Comparison of ENCODE assay signal across 8 cellular contexts in the genomic region with DNA sequence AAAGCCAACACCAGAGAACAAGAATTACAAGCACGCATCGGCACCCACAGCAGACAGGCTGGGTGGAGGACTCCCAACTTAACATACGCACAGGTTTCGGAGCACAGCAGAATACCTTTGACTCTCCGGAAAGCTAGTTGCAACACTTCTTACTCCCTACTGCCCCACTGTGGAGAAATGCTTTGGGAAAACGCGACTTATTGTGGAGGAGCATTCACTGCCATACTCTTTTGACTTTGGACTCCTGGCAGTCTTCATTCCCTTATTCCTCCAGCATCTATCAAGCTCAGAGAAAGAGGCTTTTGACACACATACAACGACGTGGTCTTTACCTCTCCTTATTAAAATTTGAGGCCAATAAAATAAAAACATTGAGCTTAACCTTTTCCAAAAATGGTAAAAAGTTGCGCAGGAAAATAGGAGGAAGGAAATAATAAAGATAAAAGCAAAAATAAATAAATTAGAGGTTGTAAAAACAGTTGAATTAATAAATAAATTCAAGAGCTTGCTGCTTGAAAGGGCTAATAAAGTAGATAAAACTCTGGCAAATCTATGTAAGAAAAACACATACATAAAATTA. TPM values are rescaled to one million over a fixed set of nuclear protein-coding genes. Genes with fewer than 3 reads are reported as not detected.
DNase-seq lines count a peak whose midpoint lies in the region; ATAC-seq, FAIRE-seq and TF ChIP-seq lines count a peak whose summit lies in the region.

No MANE protein-coding gene starts in this region.

- BruUV-seq in GM12878 (replicated peaks; lab: Mats Ljungman, UMichigan): no TSS peak

- H3K4me1 ChIP-seq in GM12878 (ENCODE audit: control insufficient read depth, insufficient read depth, low read length): no peaks in the 10 kb centered on the region
- H3K4me1 ChIP-seq in iPS-18a (ENCODE audit: control insufficient read depth, low read depth, low read length): peaks cover 4% of the 10 kb centered on the region

- WGBS in GM12878 (ENCODE audit: insufficient coverage, insufficient replicate concordance, low lambda C conversion rate, missing lambda C conversion rate): 21% methylated on average over 10 of the region's 10 CpGs

- FAIRE-seq in GM12878 (lab: Jason Lieb, UNC): peak; percentile 47

- TF ChIP-seq CTCF in 22Rv1 (IDR thresholded peaks at IDR 0.05): peak; percentile 62
- peak; percentile 29 to 38 (median 32); a peak in 3 of 6 replicates for TF ChIP-seq CTCF in GM12878 (IDR thresholded peaks at IDR 0.05 in 2 of 3, conservative IDR thresholded peaks at IDR 0.05 in 1 of 3; ENCODE audit: control insufficient read depth in 2 of 3, extremely low read depth in 1 of 3, insufficient read depth in 1 of 3, low read depth in 3 of 3, low read length in 3 of 3)

- H3K79me2 ChIP-seq in GM12878 (ENCODE audit: control insufficient read depth, insufficient read depth, low read length): no peaks in the 10 kb centered on the region

- H3K9me3 ChIP-seq in GM12878 (replicated peaks; ENCODE audit: control insufficient read depth, insufficient read depth, low read length) (no peaks in the 10 kb centered on the region), iPS-18a (ENCODE audit: control insufficient read depth, low read depth, low read length) (no peaks in the 10 kb centered on the region)

- RAD21 ChIA-PET in GM12878 (lab: Charles Lee; ENCODE audit: unreplicated experiment): interaction anchor here (1.9 kb wide), 1 partner anchor 235 kb away, joined by 13 read pairs; no protein-coding TSS in a partner anchor

- no peaks in the 10 kb centered on the region for H4K20me1 ChIP-seq in GM12878 (ENCODE audit: control insufficient read depth, insufficient read depth)

- H3K4me2 ChIP-seq in GM12878 (ENCODE audit: control insufficient read depth, insufficient read depth): no peak overlapping the region

- CTCF ChIA-PET in GM12878 (lab: Yijun Ruan, JAX): interaction anchor here (0.8 to 2.5 kb wide), 6 partner anchors 12 to 235 kb away, joined by 3 to 25 read pairs (median 4); no protein-coding TSS in a partner anchor

- in situ Hi-C loops in GM12878 (cut with MboI): no loop called here

- TF ChIP-seq POLR2A in GM12878 (IDR thresholded peaks at IDR 0.05; ENCODE audit: low read depth, low read length): no peak

- H3K9ac ChIP-seq in GM12878 (ENCODE audit: control insufficient read depth, insufficient read depth, low read length) (no peak overlapping the region), iPS-18a (ENCODE audit: low read length) (no peak overlapping the region)

- no peaks in the 10 kb centered on the region for H3K36me3 ChIP-seq in GM12878 (ENCODE audit: control insufficient read depth in 2 of 2, insufficient read depth in 2 of 2, low read length in 1 of 2)
- H3K36me3 ChIP-seq in iPS-18a (ENCODE audit: control insufficient read depth, low read depth, low read length): no peaks in the 10 kb centered on the region

- no peak for TF ChIP-seq RAD21 in GM12878 (IDR thresholded peaks at IDR 0.05; ENCODE audit: insufficient read depth, low read depth, low read length)

- no peaks in the 10 kb centered on the region; a peak in 1 of 4 replicates for H3K27me3 ChIP-seq in GM12878 (replicated peaks in 1 of 2; ENCODE audit: control insufficient read depth in 2 of 2, insufficient read depth in 2 of 2, low read length in 1 of 2)
- H3K27me3 ChIP-seq in iPS-18a (ENCODE audit: control insufficient read depth, insufficient read depth, low read length): no peaks in the 10 kb centered on the region

- H2AFZ ChIP-seq in GM12878 (ENCODE audit: control insufficient read depth, low read depth, low read length): no peak overlapping the region

- H3K27ac ChIP-seq in 22Rv1 (no peak overlapping the region), GM12878 (ENCODE audit: control insufficient read depth, insufficient read depth) (no peak overlapping the region), iPS-18a (ENCODE audit: low read length) (no peak overlapping the region)

- ATAC-seq in GM12878 (peak; percentile 53), HG03565 (IDR thresholded peaks at IDR 0.05; ENCODE audit: unreplicated experiment) (no peak)

- DNase-seq in GM03348 (ENCODE audit: low spot score) (peak; percentile 44), NCI-H510A (lab: John Stamatoyannopoulos, UW) (peak; percentile 16), GM12878 (ENCODE audit: low read depth, low spot score) (no peak)
- DNase-seq in stimulated activated CD4-positive, alpha-beta T cell treated with anti-CD3 and anti-CD28 coated beads, Interleukin-2, amount 100 ng/mL, for 48 hours: peak; percentile 17 to 19
- no peak for DNase-seq in central memory CD4-positive, alpha-beta T cell

- SMC1A ChIA-PET in GM12878 (lab: Charles Lee; ENCODE audit: uncharacterized antibody, unreplicated experiment): interaction anchor here (1.4 to 2.0 kb wide), 2 partner anchors 233 to 234 kb away, joined by 6 to 11 read pairs; no protein-coding TSS in a partner anchor

- no peak for TF ChIP-seq EP300 in GM12878 (IDR thresholded peaks at IDR 0.05; ENCODE audit: borderline replicate concordance in 1 of 2, control insufficient read depth in 1 of 2, low read depth in 2 of 2, low read length in 2 of 2)

- H3K4me3 ChIP-seq in GM12878 (no peak overlapping the region), iPS-18a (ENCODE audit: low read length) (peak overlapping the region; percentile 44)

- intact Hi-C loops in GM12878 (cut with micrococcal nuclease; ENCODE audit: unreplicated experiment): loop anchor here (1.0 kb wide), 1 partner anchor 235 kb away; no protein-coding TSS in a partner anchor

- POLR2A ChIA-PET in GM12878 (lab: Charles Lee): interaction anchor here (0.6 kb wide), 1 partner anchor 370 kb away, joined by 3 read pairs; no protein-coding TSS in a partner anchor

TF ChIP-seq in GM12878, 131 proteins besides CTCF, POLR2A, EP300 and RAD21:
- TF ChIP-seq, protein P1, sequence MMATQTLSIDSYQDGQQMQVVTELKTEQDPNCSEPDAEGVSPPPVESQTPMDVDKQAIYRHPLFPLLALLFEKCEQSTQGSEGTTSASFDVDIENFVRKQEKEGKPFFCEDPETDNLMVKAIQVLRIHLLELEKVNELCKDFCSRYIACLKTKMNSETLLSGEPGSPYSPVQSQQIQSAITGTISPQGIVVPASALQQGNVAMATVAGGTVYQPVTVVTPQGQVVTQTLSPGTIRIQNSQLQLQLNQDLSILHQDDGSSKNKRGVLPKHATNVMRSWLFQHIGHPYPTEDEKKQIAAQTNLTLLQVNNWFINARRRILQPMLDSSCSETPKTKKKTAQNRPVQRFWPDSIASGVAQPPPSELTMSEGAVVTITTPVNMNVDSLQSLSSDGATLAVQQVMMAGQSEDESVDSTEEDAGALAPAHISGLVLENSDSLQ (IDR thresholded peaks at IDR 0.05): no peak
- TF ChIP-seq, protein P2, sequence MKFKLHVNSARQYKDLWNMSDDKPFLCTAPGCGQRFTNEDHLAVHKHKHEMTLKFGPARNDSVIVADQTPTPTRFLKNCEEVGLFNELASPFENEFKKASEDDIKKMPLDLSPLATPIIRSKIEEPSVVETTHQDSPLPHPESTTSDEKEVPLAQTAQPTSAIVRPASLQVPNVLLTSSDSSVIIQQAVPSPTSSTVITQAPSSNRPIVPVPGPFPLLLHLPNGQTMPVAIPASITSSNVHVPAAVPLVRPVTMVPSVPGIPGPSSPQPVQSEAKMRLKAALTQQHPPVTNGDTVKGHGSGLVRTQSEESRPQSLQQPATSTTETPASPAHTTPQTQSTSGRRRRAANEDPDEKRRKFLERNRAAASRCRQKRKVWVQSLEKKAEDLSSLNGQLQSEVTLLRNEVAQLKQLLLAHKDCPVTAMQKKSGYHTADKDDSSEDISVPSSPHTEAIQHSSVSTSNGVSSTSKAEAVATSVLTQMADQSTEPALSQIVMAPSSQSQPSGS (IDR thresholded peaks at IDR 0.05; ENCODE audit: low read length): no peak
- TF ChIP-seq SMC3 (IDR thresholded peaks at IDR 0.05; ENCODE audit: borderline replicate concordance, low read length) (peak; percentile 23; the same call in 1 of the 2 replicates), SRF (IDR thresholded peaks at IDR 0.05; ENCODE audit: low read depth in 2 of 2, low read length in 2 of 2) (no peak)
- TF ChIP-seq, protein P3, sequence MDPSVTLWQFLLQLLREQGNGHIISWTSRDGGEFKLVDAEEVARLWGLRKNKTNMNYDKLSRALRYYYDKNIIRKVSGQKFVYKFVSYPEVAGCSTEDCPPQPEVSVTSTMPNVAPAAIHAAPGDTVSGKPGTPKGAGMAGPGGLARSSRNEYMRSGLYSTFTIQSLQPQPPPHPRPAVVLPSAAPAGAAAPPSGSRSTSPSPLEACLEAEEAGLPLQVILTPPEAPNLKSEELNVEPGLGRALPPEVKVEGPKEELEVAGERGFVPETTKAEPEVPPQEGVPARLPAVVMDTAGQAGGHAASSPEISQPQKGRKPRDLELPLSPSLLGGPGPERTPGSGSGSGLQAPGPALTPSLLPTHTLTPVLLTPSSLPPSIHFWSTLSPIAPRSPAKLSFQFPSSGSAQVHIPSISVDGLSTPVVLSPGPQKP (IDR thresholded peaks at IDR 0.05; ENCODE audit: low read depth, low read length): no peak
TF ChIP-seq in GM12878: peak in this region for 1.

RNA-seq across cellular contexts. Expression of a gene that starts 41.4 kb away (rescaled TPM):
- total RNA-seq in GM12878 (2013; cell fraction: nucleolus; rRNA removed): not detected in 2 replicates
- total RNA-seq in GM12878 (2014; rRNA removed): not detected in 2 replicates
- total RNA-seq in GM12878 (2014; rRNA removed; fragmentation: Illumina TruSeq; extraction: Trizol): not detected in 2 replicates
- 0.58 and 0.82 TPM in 2 replicates for total RNA-seq in GM12878 (2021)
- polyA plus RNA-seq in GM12878 (2011; ENCODE audit: low read depth): not detected
- not detected in 2 replicates for polyA plus RNA-seq in GM12878 (2011; rRNA removed)
- polyA plus RNA-seq in GM12878 (2011; cell fraction: cytosol; rRNA removed): 0.03 and 0.04 TPM in 2 replicates
- not detected in 2 replicates for polyA plus RNA-seq in GM12878 (2011; cell fraction: nucleus; rRNA removed)
- polyA plus RNA-seq in GM12878 (2012): not detected in 2 replicates
- not detected in 2 replicates for polyA plus RNA-seq in GM12878 (2014; fragmentation: Illumina TruSeq; extraction: Trizol)
- not detected for polyA plus RNA-seq in GM12878 (2014; fragmentation: Nextera tagmentation; extraction: Ambion mirVana)
- polyA plus RNA-seq in GM12878 (2014; rRNA removed): not detected in 2 replicates
- polyA plus RNA-seq in GM12878 (2016; fragmentation: Nextera tagmentation; extraction: Ambion mirVana): under 1 TPM in 1 of 2 experiments, not detected in 1; 0.09 TPM
- polyA minus RNA-seq in GM12878 (2011; rRNA and poly(A)+ RNA removed): not detected in 2 replicates
- not detected in 2 replicates for polyA minus RNA-seq in GM12878 (2011; cell fraction: cytosol; rRNA and poly(A)+ RNA removed)
- polyA minus RNA-seq in GM12878 (2011; cell fraction: nucleus; rRNA and poly(A)+ RNA removed): not detected in 2 replicates

Comparison
In these comparisons a context has a peak if more than half of its experiments do, and no peak if none do; other contexts are left out.
1. DNase-seq: peak in GM03348 (single experiment), NCI-H510A (single experiment) and stimulated activated CD4-positive, alpha-beta T cell treated with anti-CD3 and anti-CD28 coated beads, Interleukin-2, amount 100 ng/mL, for 48 hours (2 of 2); none in GM12878 (single experiment) and central memory CD4-positive, alpha-beta T cell (single experiment).